10 cellular contexts compared by ENCODE assay signal in the genomic region with DNA sequence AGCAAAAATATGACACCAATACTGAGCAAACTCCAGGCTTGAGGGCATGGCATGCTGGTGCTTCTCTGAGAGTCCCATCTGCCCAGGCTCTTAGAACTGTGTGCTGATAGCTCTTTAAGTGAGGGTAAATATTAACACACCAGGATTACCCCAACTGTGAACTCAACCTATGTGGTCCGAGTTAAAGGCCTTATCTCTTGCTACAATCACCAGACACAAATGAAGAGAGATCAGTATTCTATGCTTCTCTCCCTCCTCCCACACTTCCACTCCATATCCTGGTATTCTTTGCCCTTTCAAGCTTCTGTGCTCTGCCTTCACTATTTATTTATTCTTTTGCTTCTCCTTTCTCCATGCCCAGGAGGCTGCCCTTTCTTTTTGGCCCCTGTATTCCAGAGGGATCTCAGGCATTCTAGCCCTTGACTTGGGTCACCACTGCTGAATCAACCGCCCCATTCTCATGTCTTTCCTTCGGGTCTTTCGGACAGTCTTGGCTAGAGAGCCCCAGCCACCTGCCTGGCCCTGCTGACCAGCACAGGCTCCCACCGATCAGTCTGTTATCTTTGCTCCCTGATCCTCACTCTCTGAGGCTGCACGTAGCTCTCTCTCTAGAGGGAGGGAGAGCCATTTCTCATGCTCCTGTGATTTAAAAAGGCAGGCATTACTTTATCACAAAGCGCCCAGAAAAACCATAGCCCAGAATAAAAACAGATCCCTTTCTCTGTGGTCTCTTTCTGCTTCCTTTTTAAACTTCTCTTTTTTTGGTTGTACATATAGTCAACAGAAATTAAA. TPM values are rescaled to one million over a fixed set of nuclear protein-coding genes. Genes with fewer than 3 reads are reported as not detected.
DNase-seq lines count a peak whose midpoint lies in the region; ATAC-seq, FAIRE-seq and TF ChIP-seq lines count a peak whose summit lies in the region.
"Had no signal": no experiment of that assay in that cellular context is flagged by ENCODE, and none has a peak within 500 bp of the region (broad histone marks: within the 10 kb centered on the region; RNA-seq: fewer than 3 reads in every experiment).

No MANE protein-coding gene starts in this region.

- H3K27ac Mint-ChIP-seq in CD14-positive monocyte: peak overlapping the region; percentile 95 to 99 (median 99)
- H3K27ac Mint-ChIP-seq: activated T-cell treated with anti-CD3 and anti-CD28 coated beads, Interleukin-2, amount 50 U/mL, for 24 hours; CD4-positive, alpha-beta memory T cell had no signal

- peak overlapping the region; percentile 76 to 92 for H3K4me3 Mint-ChIP-seq in CD14-positive monocyte
- H3K4me3 Mint-ChIP-seq: activated T-cell treated with anti-CD3 and anti-CD28 coated beads, Interleukin-2, amount 50 U/mL, for 24 hours; CD4-positive, alpha-beta memory T cell had no signal

- peaks cover 0 to 4% of the 10 kb centered on the region in 2 donors for H3K36me3 Mint-ChIP-seq in CD14-positive monocyte
- H3K36me3 Mint-ChIP-seq: CD4-positive, alpha-beta memory T cell had no signal

- H3K36me3 ChIP-seq in lower lobe of right lung: no peaks in the 10 kb centered on the region

- H3K9me3 Mint-ChIP-seq in CD14-positive monocyte: no peaks in the 10 kb centered on the region
- H3K9me3 Mint-ChIP-seq: activated T-cell treated with anti-CD3 and anti-CD28 coated beads, Interleukin-2, amount 50 U/mL, for 24 hours; CD4-positive, alpha-beta memory T cell had no signal

- TF ChIP-seq CTCF in CD14-positive monocyte (IDR thresholded peaks at IDR 0.05) (no peak), lower lobe of right lung (IDR thresholded peaks at IDR 0.05) (no peak)

- peaks cover 44% of the 10 kb centered on the region for H3K4me1 Mint-ChIP-seq in CD14-positive monocyte
- H3K4me1 Mint-ChIP-seq: CD4-positive, alpha-beta memory T cell had no signal

- H3K27ac ChIP-seq in lower lobe of right lung: peak overlapping the region; percentile 63

- peak; percentile 75 for FAIRE-seq in RCC 7860 (lab: Jason Lieb, UNC)

- peaks cover 10% of the 10 kb centered on the region for H3K4me1 ChIP-seq in lower lobe of right lung

- no peaks in the 10 kb centered on the region for H3K9me3 ChIP-seq in lower lobe of right lung

- peak; percentile 45 for ATAC-seq in HG03457 (IDR thresholded peaks at IDR 0.05; ENCODE audit: unreplicated experiment)
- peak; percentile 24 to 33 for ATAC-seq in lower lobe of right lung
- no peak for ATAC-seq in HG03378 (IDR thresholded peaks at IDR 0.05; ENCODE audit: unreplicated experiment)

- DNase-seq in CD14-positive monocyte (ENCODE audit: low spot score) (no peak), RCC 7860 (ENCODE audit: low spot score) (peak; percentile 19), lower lobe of right lung (no peak), H4 (ENCODE audit: low spot score) (no peak), RPMI8226 (no peak), GM19240 (ENCODE audit: insufficient read length, low spot score) (no peak)
- DNase-seq: activated T-cell treated with anti-CD3 and anti-CD28 coated beads, Interleukin-2, amount 50 U/mL, for 24 hours; CD4-positive, alpha-beta memory T cell had no signal

- no peaks in the 10 kb centered on the region for H3K27me3 ChIP-seq in lower lobe of right lung (ENCODE audit: low read depth)

- intact Hi-C loops in CD14-positive monocyte (cut with micrococcal nuclease): no loop called here
- intact Hi-C loops in lower lobe of right lung (cut with DNase I): no loop called here

- H3K27me3 Mint-ChIP-seq in CD14-positive monocyte (ENCODE audit: low read depth in 3 of 3): no peaks in the 10 kb centered on the region
- H3K27me3 Mint-ChIP-seq: activated T-cell treated with anti-CD3 and anti-CD28 coated beads, Interleukin-2, amount 50 U/mL, for 24 hours had no signal

- H3K4me3 ChIP-seq in lower lobe of right lung: no peak overlapping the region

RNA-seq across cellular contexts. Expression of gene HK2, which starts 17.2 kb away (rescaled TPM):
- 10 to 100 TPM; 20.3 to 29.8 TPM for polyA plus RNA-seq in CD14-positive monocyte
- 86.7 TPM for total RNA-seq in lower lobe of right lung
- total RNA-seq in H4 (2014; rRNA removed; shearing (Covaris generic)): 4.3 and 6.0 TPM in 2 replicates

Comparison
In these comparisons a context has a peak if more than half of its experiments do, and no peak if none do; other contexts are left out.
1. RNA of gene HK2, which starts 17.2 kb away (total RNA-seq): 86.7 TPM in lower lobe of right lung (single experiment); 4.3 to 6.0 TPM in H4; every median in the first group is over 10 times any median in the second.